Comparison of ENCODE assay signal across 18 cellular contexts in the genomic region with DNA sequence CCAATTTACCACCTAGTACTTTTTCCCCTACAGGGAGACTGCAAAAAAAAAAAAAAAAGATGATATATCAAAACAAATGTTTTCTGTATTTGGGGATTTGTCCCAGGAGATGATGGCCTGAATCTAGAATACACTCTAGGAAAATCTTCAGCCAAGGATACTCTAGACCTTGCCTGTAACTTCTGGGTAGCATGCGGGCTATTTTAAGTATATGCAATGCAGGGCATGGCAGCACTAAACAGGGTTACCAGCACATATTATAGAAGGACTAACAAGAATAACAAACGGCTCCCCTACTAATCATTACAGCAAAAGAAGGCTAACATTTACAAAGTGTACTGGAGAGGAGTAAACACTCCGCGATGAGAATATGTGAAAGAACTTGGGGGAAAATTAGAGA.
DNase-seq lines count a peak whose midpoint lies in the region; ATAC-seq and TF ChIP-seq lines count a peak whose summit lies in the region.
"Had no signal": no experiment of that assay in that cellular context is flagged by ENCODE, and none has a peak within 500 bp of the region (broad histone marks: within the 10 kb centered on the region; RNA-seq: fewer than 3 reads in every experiment).

No MANE protein-coding gene starts in this region.

- ATAC-seq in Right ventricle myocardium inferior (peak; percentile 44), heart right ventricle (peak in 6 of 8 donors; percentile 57 to 79 (median 69))
- ATAC-seq: CD8-positive, alpha-beta T cell had no signal

- H3K27me3 ChIP-seq in right atrium auricular region = no peaks in the 10 kb centered on the region
- no peaks in the 10 kb centered on the region for H3K27me3 ChIP-seq in heart right ventricle
- H3K27me3 ChIP-seq: BLaER1 had no signal

- TF ChIP-seq CTCF in right atrium auricular region (IDR thresholded peaks at IDR 0.05) (no peak), heart right ventricle (IDR thresholded peaks at IDR 0.05) (no peak), fibroblast of villous mesenchyme (IDR thresholded peaks at IDR 0.05; ENCODE audit: insufficient read depth, low read depth, low read length) (no peak)

- H3K27ac ChIP-seq in right atrium auricular region (no peak overlapping the region), heart right ventricle (no peak overlapping the region)
- H3K27ac ChIP-seq: BLaER1, C4-2B had no signal

- 79 to 82% methylated on average over 4 of the region's 4 CpGs for WGBS in heart right ventricle, 2 donors

- no peaks in the 10 kb centered on the region for H3K9me3 ChIP-seq in right atrium auricular region
- H3K9me3 ChIP-seq in heart right ventricle = no peaks in the 10 kb centered on the region
- H3K9me3 ChIP-seq: BLaER1, Caco-2, HAP-1 had no signal

- H3K4me3 ChIP-seq in right atrium auricular region = no peak overlapping the region
- H3K4me3 ChIP-seq in heart right ventricle = no peak overlapping the region
- H3K4me3 ChIP-seq in fibroblast of villous mesenchyme (ENCODE audit: low read depth, low read length) = no peak overlapping the region
- H3K4me3 ChIP-seq: BLaER1, HAP-1 had no signal

- no peaks in the 10 kb centered on the region for H3K36me3 ChIP-seq in right atrium auricular region
- H3K36me3 ChIP-seq in heart right ventricle = no peaks in the 10 kb centered on the region
- H3K36me3 ChIP-seq: BLaER1, HAP-1 had no signal

- intact Hi-C loops in Right ventricle myocardium inferior (cut with DNase I) = no loop called here
- intact Hi-C loops in heart right ventricle (cut with DNase I) = loop anchor here in 2 of 10 donors (10.0 kb wide), 1 partner anchor 67 kb away; no protein-coding TSS in a partner anchor
- intact Hi-C loops in cardiac septum (cut with DNase I) = no loop called here

- DNase-seq in Right ventricle myocardium inferior (ENCODE audit: missing footprints) (no peak), right atrium auricular region (ENCODE audit: low spot score) (no peak), heart right ventricle (no peak), cardiac septum (ENCODE audit: low spot score) (no peak), fibroblast of villous mesenchyme (ENCODE audit: low read depth) (peak; percentile 30), SHP77 (lab: John Stamatoyannopoulos, UW) (no peak), kidney tubule cell (ENCODE audit: low spot score) (no peak)
- DNase-seq: Caco-2; CD4-positive, CD25-positive, alpha-beta regulatory T cell; CD8-positive, alpha-beta T cell; DMS153; DMS79 treated with DMSO at 0.1 percent for 48 hours; GF-D8; GOT3; HFFc6 had no signal

- H3K4me1 ChIP-seq in right atrium auricular region = peaks cover 0 to 13% of the 10 kb centered on the region in 2 donors
- H3K4me1 ChIP-seq in heart right ventricle = peaks cover 0 to 29% (median 3%) of the 10 kb centered on the region in 9 donors
- H3K4me1 ChIP-seq: BLaER1, Caco-2, HAP-1 had no signal
